ENCODE assay signal across 10 cellular contexts in genomic region chr1:197619008-197619640, GRCh38.
DNase-seq lines count a peak whose midpoint lies in the region; ATAC-seq, FAIRE-seq and TF ChIP-seq lines count a peak whose summit lies in the region.
"Had no signal": no experiment of that assay in that cellular context is flagged by ENCODE, and none has a peak within 500 bp of the region (broad histone marks: within the 10 kb centered on the region; RNA-seq: fewer than 3 reads in every experiment).

No MANE protein-coding gene starts in this region.

- no peaks in the 10 kb centered on the region for H3K4me1 ChIP-seq in keratinocyte (ENCODE audit: control insufficient read depth, extremely low read depth, insufficient read depth, low read length)

- H3K27ac ChIP-seq in keratinocyte (ENCODE audit: control insufficient read depth, insufficient read depth, low read length): no peak overlapping the region
- H3K27ac ChIP-seq: SJCRH30 had no signal

- H3K79me2 ChIP-seq in keratinocyte (ENCODE audit: control insufficient read depth, insufficient read depth, low read length): no peaks in the 10 kb centered on the region

- peaks cover 0 to 2% of the 10 kb centered on the region in 2 experiments for H3K36me3 ChIP-seq in keratinocyte (ENCODE audit: control insufficient read depth in 2 of 2, extremely low read depth in 1 of 2, insufficient read depth in 2 of 2, low read length in 2 of 2)
- H3K36me3 ChIP-seq: SJCRH30 had no signal

- no peaks in the 10 kb centered on the region for H4K20me1 ChIP-seq in keratinocyte (ENCODE audit: control insufficient read depth, extremely low read depth, insufficient read depth, low read length)

- no peaks in the 10 kb centered on the region for H3K27me3 ChIP-seq in keratinocyte (ENCODE audit: control insufficient read depth, extremely low read depth, insufficient read depth, low read length)
- H3K27me3 ChIP-seq: SJCRH30 had no signal

- no peak overlapping the region for H3K9ac ChIP-seq in keratinocyte (ENCODE audit: control insufficient read depth, extremely low read depth, insufficient read depth, low read length)

- H3K4me2 ChIP-seq in keratinocyte (ENCODE audit: control insufficient read depth, extremely low read depth, insufficient read depth, low read depth, low read length): no peak overlapping the region

- no peaks in the 10 kb centered on the region for H3K9me1 ChIP-seq in keratinocyte (ENCODE audit: control insufficient read depth, extremely low read depth, insufficient read depth, low read length)

- DNase-seq in AG08395 (ENCODE audit: low spot score): peak; percentile 12
- DNase-seq in keratinocyte (ENCODE audit: low read depth, low spot score): no peak
- DNase-seq in germinal center (ENCODE audit: low spot score): no peak
- DNase-seq in stimulated activated CD4-positive, alpha-beta T cell treated with anti-CD3 and anti-CD28 coated beads, Interleukin-15, amount 100 ng/mL, for 24 hours: no peak
- no peak for DNase-seq in effector CD8-positive, alpha-beta T cell (lab: John Stamatoyannopoulos, UW)

- dilution Hi-C loops in keratinocyte (cut with MboI; ENCODE audit: extremely low pct_ligation_motif_present, low sequenced_read_pairs): no loop called here

- no peaks in the 10 kb centered on the region for H3K9me3 ChIP-seq in keratinocyte (ENCODE audit: control insufficient read depth, low read depth, low read length)
- H3K9me3 ChIP-seq: SJCRH30 had no signal

- TF ChIP-seq CTCF in LNCAP (IDR thresholded peaks at IDR 0.05): peak; percentile 78
- TF ChIP-seq CTCF in keratinocyte (optimal IDR thresholded peaks at IDR 0.05 in 1 of 3, IDR thresholded peaks at IDR 0.05 in 1 of 3, conservative IDR thresholded peaks at IDR 0.05 in 1 of 3; ENCODE audit: extremely low read depth in 1 of 3, insufficient read depth in 2 of 3, low read length in 3 of 3): peak in 2 of 3 experiments; percentile 15 to 16

- FAIRE-seq in TTC549 (lab: Jason Lieb, UNC): peak; percentile 88
- FAIRE-seq in keratinocyte (lab: Jason Lieb, UNC): no peak

- H3K4me3 ChIP-seq in keratinocyte (ENCODE audit: control insufficient read depth in 2 of 3, extremely low read depth in 1 of 3, insufficient read depth in 2 of 3, low read depth in 1 of 3, low read length in 3 of 3): no peak overlapping the region
- H3K4me3 ChIP-seq: SJCRH30 had no signal

- no peak overlapping the region for H2AFZ ChIP-seq in keratinocyte (ENCODE audit: control insufficient read depth, low read length)

- ATAC-seq in HG03460 (IDR thresholded peaks at IDR 0.05; ENCODE audit: unreplicated experiment): no peak
- ATAC-seq: esophagus mucosa had no signal
